In genomic region chr11:12723410-12724297, GRCh38 we compare ENCODE assay signal across 9 cellular contexts. TPM values are rescaled to one million over a fixed set of nuclear protein-coding genes. Genes with fewer than 3 reads are reported as not detected.
DNase-seq lines count a peak whose midpoint lies in the region; ATAC-seq, FAIRE-seq and TF ChIP-seq lines count a peak whose summit lies in the region.
"Had no signal": no experiment of that assay in that cellular context is flagged by ENCODE, and none has a peak within 500 bp of the region (broad histone marks: within the 10 kb centered on the region; RNA-seq: fewer than 3 reads in every experiment).

No MANE protein-coding gene starts in this region.

- H3F3A ChIP-seq in neural progenitor cell (ENCODE audit: low read depth) = peaks cover 22% of the 10 kb centered on the region

- H3K27me3 ChIP-seq in endothelial cell of umbilical vein (ENCODE audit: control insufficient read depth in 2 of 2, insufficient read depth in 2 of 2, low read length in 2 of 2) (no peaks in the 10 kb centered on the region), neural progenitor cell (no peaks in the 10 kb centered on the region)

- no peak for TF ChIP-seq POLR2A in endothelial cell of umbilical vein (IDR thresholded peaks at IDR 0.05; ENCODE audit: low read depth, low read length)

- CTCF ChIA-PET in endothelial cell of umbilical vein (lab: Charles Lee) = interaction anchor here (0.6 to 1.2 kb wide), 5 partner anchors 10 to 165 kb away, joined by 3 to 4 read pairs (median 4); no protein-coding TSS in a partner anchor
- CTCF ChIA-PET in activated CD4-positive, alpha-beta memory T cell treated with anti-CD3 and anti-CD28 coated beads, Interleukin-2, amount 10 ng/mL, durations not matched to agents 7 days and 5 days (lab: Charles Lee) = no interaction called here

- no peaks in the 10 kb centered on the region for H3K9me1 ChIP-seq in endothelial cell of umbilical vein (replicated peaks; ENCODE audit: control insufficient read depth, extremely low read depth, insufficient read depth, low read length)

- dilution Hi-C loops in endothelial cell of umbilical vein (cut with MboI; ENCODE audit: extremely low pct_ligation_motif_present, low sequenced_read_pairs) = no loop called here

- DNase-seq in DMS79 (lab: John Stamatoyannopoulos, UW) (peak; percentile 58), NCI-H345 (lab: John Stamatoyannopoulos, UW) (peak; percentile 61), endothelial cell of umbilical vein (ENCODE audit: low read depth, low spot score) (peak; percentile 39), neural progenitor cell (ENCODE audit: low spot score) (no peak), NCI-H2171 (lab: John Stamatoyannopoulos, UW) (no peak)
- DNase-seq in activated CD4-positive, alpha-beta T cell treated with anti-CD3 and anti-CD28 coated beads for 48 hours = no peak
- DNase-seq in activated CD4-positive, alpha-beta memory T cell treated with anti-CD3 and anti-CD28 coated beads, Interleukin-2, amount 10 ng/mL, durations not matched to agents 7 days and 5 days = no peak

- H3K79me2 ChIP-seq in endothelial cell of umbilical vein (ENCODE audit: control insufficient read depth, insufficient read depth, low read length) (peaks cover 41% of the 10 kb centered on the region), neural progenitor cell (ENCODE audit: low read depth) (peaks cover 100% of the 10 kb centered on the region)

- TF ChIP-seq CTCF in endothelial cell of umbilical vein (IDR thresholded peaks at IDR 0.05; ENCODE audit: extremely low read depth in 1 of 2, insufficient read depth in 1 of 2, low read depth in 1 of 2, low read length in 2 of 2) (no peak), neural progenitor cell (IDR thresholded peaks at IDR 0.05) (no peak)

- H3K4me3 ChIP-seq in endothelial cell of umbilical vein (replicated peaks in 1 of 3; ENCODE audit: insufficient read depth in 1 of 3, low read depth in 1 of 3, low read length in 3 of 3) = no peak overlapping the region
- peak overlapping the region; percentile 6 for H3K4me3 ChIP-seq in neural progenitor cell

- peaks cover 15% of the 10 kb centered on the region for H3K36me3 Mint-ChIP-seq in neural progenitor cell
- H3K36me3 Mint-ChIP-seq in activated CD4-positive, alpha-beta memory T cell treated with anti-CD3 and anti-CD28 coated beads, Interleukin-2, amount 10 ng/mL, durations not matched to agents 7 days and 5 days (ENCODE audit: low read depth) = no peaks in the 10 kb centered on the region

- peaks cover 2% of the 10 kb centered on the region for H3K27me3 Mint-ChIP-seq in neural progenitor cell (ENCODE audit: insufficient read depth, low read depth)
- H3K27me3 Mint-ChIP-seq in activated CD4-positive, alpha-beta memory T cell treated with anti-CD3 and anti-CD28 coated beads, Interleukin-2, amount 10 ng/mL, durations not matched to agents 7 days and 5 days = peaks cover 68% of the 10 kb centered on the region

- H3K4me3 Mint-ChIP-seq in neural progenitor cell = peak overlapping the region; percentile 44
- H3K4me3 Mint-ChIP-seq in activated CD4-positive, alpha-beta memory T cell treated with anti-CD3 and anti-CD28 coated beads, Interleukin-2, amount 10 ng/mL, durations not matched to agents 7 days and 5 days = no peak overlapping the region
- H3K4me3 Mint-ChIP-seq: stimulated activated naive CD8-positive, alpha-beta T cell treated with anti-CD3 and anti-CD28 coated beads, Interleukin-15, Interleukin-2, amounts not matched to agents 100 ng/mL and 50 ng/mL, for 24 hours had no signal

- peak overlapping the region; percentile 8 for H3K9ac ChIP-seq in endothelial cell of umbilical vein (replicated peaks; ENCODE audit: extremely low read depth, insufficient read depth, low read length)
- no peak overlapping the region for H3K9ac ChIP-seq in neural progenitor cell

- H3K9me3 Mint-ChIP-seq in neural progenitor cell = no peaks in the 10 kb centered on the region
- no peaks in the 10 kb centered on the region for H3K9me3 Mint-ChIP-seq in activated CD4-positive, alpha-beta memory T cell treated with anti-CD3 and anti-CD28 coated beads, Interleukin-2, amount 10 ng/mL, durations not matched to agents 7 days and 5 days
- H3K9me3 Mint-ChIP-seq: stimulated activated naive CD8-positive, alpha-beta T cell treated with anti-CD3 and anti-CD28 coated beads, Interleukin-15, Interleukin-2, amounts not matched to agents 100 ng/mL and 50 ng/mL, for 24 hours had no signal

- no TSS peak for BruUV-seq in endothelial cell of umbilical vein (replicated peaks; lab: Mats Ljungman, UMichigan)

- peaks cover 78% of the 10 kb centered on the region for H3K4me1 Mint-ChIP-seq in neural progenitor cell
- H3K4me1 Mint-ChIP-seq in activated CD4-positive, alpha-beta memory T cell treated with anti-CD3 and anti-CD28 coated beads, Interleukin-2, amount 10 ng/mL, durations not matched to agents 7 days and 5 days = peaks cover 5% of the 10 kb centered on the region

- H3K4me1 ChIP-seq in endothelial cell of umbilical vein (ENCODE audit: control insufficient read depth, extremely low read depth, insufficient read depth, low read length) (peaks cover 43% of the 10 kb centered on the region), neural progenitor cell (peaks cover 52% of the 10 kb centered on the region)

- POLR2A ChIA-PET in endothelial cell of umbilical vein (lab: Charles Lee) = interaction anchor here (0.6 to 1.0 kb wide), 2 partner anchors 8 to 31 kb away, joined by 3 read pairs; no protein-coding TSS in a partner anchor
- POLR2A ChIA-PET in activated CD4-positive, alpha-beta memory T cell treated with anti-CD3 and anti-CD28 coated beads, Interleukin-2, amount 10 ng/mL, durations not matched to agents 7 days and 5 days (lab: Charles Lee) = no interaction called here

- H3K36me3 ChIP-seq in endothelial cell of umbilical vein (ENCODE audit: control insufficient read depth in 2 of 2, extremely low read depth in 1 of 2, insufficient read depth in 2 of 2, low read length in 2 of 2) = no peaks in the 10 kb centered on the region
- H3K36me3 ChIP-seq in neural progenitor cell = no peaks in the 10 kb centered on the region

- intact Hi-C loops in endothelial cell of umbilical vein (cut with micrococcal nuclease) = loop anchor here (1.0 to 2.0 kb wide), 2 partner anchors 30 to 49 kb away; partner anchors contain the start of gene TEAD1

- no peaks in the 10 kb centered on the region for H3K9me3 ChIP-seq in endothelial cell of umbilical vein (replicated peaks; ENCODE audit: control insufficient read depth, insufficient read depth, low read length)
- no peaks in the 10 kb centered on the region for H3K9me3 ChIP-seq in neural progenitor cell (ENCODE audit: low read depth)

- H4K20me1 ChIP-seq in endothelial cell of umbilical vein (replicated peaks; ENCODE audit: control insufficient read depth, extremely low read depth, insufficient read depth, low read length) (no peaks in the 10 kb centered on the region), neural progenitor cell (ENCODE audit: low read depth) (peaks cover 100% of the 10 kb centered on the region)

- H3K27ac ChIP-seq in endothelial cell of umbilical vein (ENCODE audit: insufficient read depth, low read depth, low read length) (peak overlapping the region; percentile 47), neural progenitor cell (peak overlapping the region; percentile 70)

- H3K27ac Mint-ChIP-seq in neural progenitor cell = peak overlapping the region; percentile 80
- H3K27ac Mint-ChIP-seq in activated CD4-positive, alpha-beta memory T cell treated with anti-CD3 and anti-CD28 coated beads, Interleukin-2, amount 10 ng/mL, durations not matched to agents 7 days and 5 days = no peak overlapping the region
- H3K27ac Mint-ChIP-seq: stimulated activated naive CD8-positive, alpha-beta T cell treated with anti-CD3 and anti-CD28 coated beads, Interleukin-15, Interleukin-2, amounts not matched to agents 100 ng/mL and 50 ng/mL, for 24 hours had no signal

- no peak for ATAC-seq in HG03139 (IDR thresholded peaks at IDR 0.05; ENCODE audit: unreplicated experiment)

- peak overlapping the region; percentile 51 for H3K4me2 ChIP-seq in endothelial cell of umbilical vein (ENCODE audit: insufficient read depth, low read length)
- H3K4me2 ChIP-seq in neural progenitor cell = peak overlapping the region; percentile 59

- FAIRE-seq in endothelial cell of umbilical vein (lab: Jason Lieb, UNC) = no peak

- no peak overlapping the region for H2AFZ ChIP-seq in endothelial cell of umbilical vein (ENCODE audit: low read depth, low read length)
- H2AFZ ChIP-seq in neural progenitor cell (replicated peaks) = no peak overlapping the region

TF ChIP-seq in endothelial cell of umbilical vein, 7 proteins besides CTCF, POLR2A, EP300 and RAD21:
- no peak for TF ChIP-seq MAX (IDR thresholded peaks at IDR 0.05; ENCODE audit: insufficient read depth, insufficient read length)
- TF ChIP-seq FOS (IDR thresholded peaks at IDR 0.05; ENCODE audit: borderline replicate concordance, insufficient read depth, low read length) = no peak
- no peak for TF ChIP-seq JUN (IDR thresholded peaks at IDR 0.05; ENCODE audit: borderline replicate concordance, insufficient read depth, insufficient read length, low read depth)
- TF ChIP-seq MYC (IDR thresholded peaks at IDR 0.05; ENCODE audit: low read depth, low read length) = no peak
- TF ChIP-seq EZH2 (IDR thresholded peaks at IDR 0.05; ENCODE audit: borderline replicate concordance, low read depth, low read length, severe bottlenecking) = no peak
- no peak for TF ChIP-seq GATA2 (IDR thresholded peaks at IDR 0.05; ENCODE audit: insufficient read depth, insufficient read length, low read depth, low read length)
- TF ChIP-seq POLR2AphosphoS5 (IDR thresholded peaks at IDR 0.05; ENCODE audit: insufficient read depth, low read depth, low read length) = no peak

RNA-seq across cellular contexts. Expression of gene TEAD1, which starts 49.4 kb away (rescaled TPM):
- total RNA-seq in endothelial cell of umbilical vein = 43.2 and 49.0 TPM in 2 replicates
- polyA plus RNA-seq in endothelial cell of umbilical vein = 13.0 and 15.3 TPM in 2 replicates
- 9.8 TPM in 2 replicates for polyA plus RNA-seq in endothelial cell of umbilical vein (2011; cell fraction: cytosol; rRNA removed)
- polyA plus RNA-seq in endothelial cell of umbilical vein (2011; cell fraction: nucleus; rRNA removed) = 75.2 and 76.2 TPM in 2 replicates
- polyA plus RNA-seq in endothelial cell of umbilical vein (2012) = 27.8 and 30.7 TPM in 2 replicates
- 58.5 and 59.1 TPM in 2 replicates for polyA minus RNA-seq in endothelial cell of umbilical vein
- 135 TPM for polyA minus RNA-seq in endothelial cell of umbilical vein (2011; cell fraction: cytosol; rRNA and poly(A)+ RNA removed)
- 99.0 and 123 TPM in 2 replicates for polyA minus RNA-seq in endothelial cell of umbilical vein (2011; cell fraction: nucleus; rRNA and poly(A)+ RNA removed)
- 93.8 and 98.3 TPM in 2 replicates for total RNA-seq in neural progenitor cell (ENCODE audit: low replicate concordance)
- total RNA-seq in activated CD4-positive, alpha-beta memory T cell treated with anti-CD3 and anti-CD28 coated beads, Interleukin-2, amount 10 ng/mL, durations not matched to agents 7 days and 5 days = 1 to 10 TPM in 1 of 2 experiments, under 1 TPM in 1; 0.98 to 1.0 TPM

Comparison
In these comparisons a context has a peak if more than half of its experiments do, and no peak if none do; other contexts are left out.
1. DNase-seq: peak in DMS79 (single experiment), NCI-H345 (single experiment) and endothelial cell of umbilical vein (single experiment); none in neural progenitor cell (single experiment), activated CD4-positive, alpha-beta T cell treated with anti-CD3 and anti-CD28 coated beads for 48 hours (single experiment), NCI-H2171 (single experiment) and activated CD4-positive, alpha-beta memory T cell treated with anti-CD3 and anti-CD28 coated beads, Interleukin-2, amount 10 ng/mL, durations not matched to agents 7 days and 5 days (single experiment).
2. RNA of gene TEAD1, which starts 49.4 kb away (total RNA-seq): 93.8 to 98.3 TPM in neural progenitor cell and 43.2 to 49.0 TPM in endothelial cell of umbilical vein; 0.98 to 1.0 TPM in activated CD4-positive, alpha-beta memory T cell treated with anti-CD3 and anti-CD28 coated beads, Interleukin-2, amount 10 ng/mL, durations not matched to agents 7 days and 5 days; every median in the first group is over 10 times any median in the second.